9 cellular contexts compared by ENCODE assay signal in the genomic region with DNA sequence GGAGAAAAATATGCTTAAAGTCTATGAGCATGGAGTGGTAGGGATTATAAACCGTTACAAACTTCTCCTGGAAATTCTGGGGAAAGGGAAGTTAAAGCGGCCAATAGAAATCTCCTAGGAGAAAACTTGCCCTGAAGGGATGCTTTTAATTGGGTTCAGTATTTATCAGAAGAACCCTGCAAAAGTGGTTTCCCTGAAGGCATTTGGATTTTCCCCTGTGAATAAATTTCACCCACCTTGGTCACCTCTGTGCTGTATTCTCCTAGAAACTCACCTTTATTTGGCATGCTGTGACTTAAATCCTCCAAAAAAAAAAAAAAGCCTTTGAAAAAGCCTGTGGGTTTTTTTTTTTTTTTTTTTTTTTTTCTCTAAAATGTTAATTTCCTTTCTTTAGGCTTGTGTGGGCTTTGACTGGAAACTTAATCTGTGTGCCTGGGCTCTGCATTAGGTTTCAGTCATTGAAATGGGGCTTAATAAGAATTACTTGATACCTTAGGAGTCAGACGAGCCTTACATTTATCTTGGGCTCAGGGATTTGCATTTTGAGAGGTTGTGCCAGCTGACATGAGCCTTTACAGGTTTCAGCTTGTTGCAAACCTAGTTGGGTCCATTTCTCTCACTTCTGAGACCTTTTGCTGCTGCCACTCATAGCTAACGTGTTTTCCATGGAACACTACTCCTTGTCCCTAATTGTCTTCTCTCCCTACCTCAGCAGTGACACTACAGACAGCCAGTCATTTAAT. TPM values are rescaled to one million over a fixed set of nuclear protein-coding genes. Genes with fewer than 3 reads are reported as not detected.
DNase-seq lines count a peak whose midpoint lies in the region; ATAC-seq and TF ChIP-seq lines count a peak whose summit lies in the region.
"Had no signal": no experiment of that assay in that cellular context is flagged by ENCODE, and none has a peak within 500 bp of the region (broad histone marks: within the 10 kb centered on the region; RNA-seq: fewer than 3 reads in every experiment).

No MANE protein-coding gene starts in this region.

- H3K4me3 Mint-ChIP-seq in Caco-2 (ENCODE audit: unreplicated experiment) = peak overlapping the region; percentile 16
- H3K4me3 Mint-ChIP-seq in neural progenitor cell = no peak overlapping the region

- H3K27me3 ChIP-seq in Caco-2 (replicated peaks; ENCODE audit: control insufficient read depth, insufficient read depth, low read length) = no peaks in the 10 kb centered on the region
- no peaks in the 10 kb centered on the region for H3K27me3 ChIP-seq in effector memory CD4-positive, alpha-beta T cell (replicated peaks; ENCODE audit: control insufficient read depth, insufficient read depth, low read length, poor library complexity, severe bottlenecking)
- H3K27me3 ChIP-seq in neural progenitor cell = no peaks in the 10 kb centered on the region

- no TSS peak for BruUV-seq in Caco-2 (replicated peaks; lab: Mats Ljungman, UMichigan)

- H3K4me3 ChIP-seq in Caco-2 (ENCODE audit: low read depth, low read length) = no peak overlapping the region
- H3K4me3 ChIP-seq in effector memory CD4-positive, alpha-beta T cell (ENCODE audit: insufficient read depth, low read depth, low read length, poor library complexity, severe bottlenecking) = no peak overlapping the region
- no peak overlapping the region for H3K4me3 ChIP-seq in neural progenitor cell

- H2AFZ ChIP-seq in neural progenitor cell (replicated peaks) = no peak overlapping the region

- H3K36me3 ChIP-seq in Caco-2 (ENCODE audit: control insufficient read depth, insufficient read depth, low read length) (no peaks in the 10 kb centered on the region; the same call in none of the 2 replicates), neural progenitor cell (no peaks in the 10 kb centered on the region)
- peaks cover 4% of the 10 kb centered on the region for H3K36me3 ChIP-seq in effector memory CD4-positive, alpha-beta T cell (ENCODE audit: control insufficient read depth, insufficient read depth, low read length)

- no peak for ATAC-seq in HG02970 (IDR thresholded peaks at IDR 0.05; ENCODE audit: low FRiP score, unreplicated experiment)

- no peak for DNase-seq in Caco-2
- DNase-seq in NCI-H524 (lab: John Stamatoyannopoulos, UW) = peak; percentile 57 to 89
- DNase-seq in effector memory CD4-positive, alpha-beta T cell = no peak
- peak; percentile 31 for DNase-seq in neural progenitor cell (ENCODE audit: low spot score)
- DNase-seq in activated gamma-delta T cell treated with Interleukin-2 at 50 U/mL for 16 hours = no peak
- DNase-seq in ACHN = no peak
- DNase-seq in NOMO-1 treated with dmso at 0.1 percent for 144 hours (lab: John Stamatoyannopoulos, UW; ENCODE audit: unreplicated experiment) = no peak
- DNase-seq: NCI-H1694 had no signal

- H3K36me3 Mint-ChIP-seq in Caco-2 (ENCODE audit: insufficient read depth, unreplicated experiment) (peaks cover 83% of the 10 kb centered on the region), neural progenitor cell (peaks cover 32% of the 10 kb centered on the region)

- POLR2A ChIA-PET in Caco-2 (lab: Charles Lee) = interaction anchor here (1.2 kb wide), 1 partner anchor 22 kb away, joined by 3 read pairs; a partner anchor contains a TSS

- peak overlapping the region; percentile 58 for H3K4me2 ChIP-seq in neural progenitor cell

- H3K27me3 Mint-ChIP-seq in Caco-2 (ENCODE audit: insufficient read depth, unreplicated experiment) (no peaks in the 10 kb centered on the region), neural progenitor cell (ENCODE audit: insufficient read depth, low read depth) (peaks cover 4% of the 10 kb centered on the region)

- H3K4me1 Mint-ChIP-seq in Caco-2 (ENCODE audit: low read depth, unreplicated experiment) = peaks cover 52% of the 10 kb centered on the region
- peaks cover 22% of the 10 kb centered on the region for H3K4me1 Mint-ChIP-seq in neural progenitor cell

- CTCF ChIA-PET in Caco-2 (lab: Charles Lee) = interaction anchor here (0.6 to 1.7 kb wide), 2 partner anchors 19 to 586 kb away, joined by 3 to 4 read pairs; no protein-coding TSS in a partner anchor

- H3K9ac ChIP-seq in neural progenitor cell = no peak overlapping the region

- in situ Hi-C loops in ACHN (cut with HindIII; ENCODE audit: low pct_ligation_motif_present, low pct_unique_long_range_greater_than_20kb, low sequenced_read_pairs) = no loop called here

- no peak for TF ChIP-seq CTCF in Caco-2 (IDR thresholded peaks at IDR 0.05; ENCODE audit: insufficient read depth in 1 of 2, low read depth in 1 of 2, low read length in 1 of 2, severe bottlenecking in 1 of 2, unreplicated experiment in 1 of 2)
- TF ChIP-seq CTCF in neural progenitor cell (IDR thresholded peaks at IDR 0.05) = no peak

- H3K4me1 ChIP-seq in Caco-2 (peaks cover 82% of the 10 kb centered on the region), neural progenitor cell (peaks cover 26% of the 10 kb centered on the region)
- peaks cover 71% of the 10 kb centered on the region for H3K4me1 ChIP-seq in effector memory CD4-positive, alpha-beta T cell (ENCODE audit: control insufficient read depth, insufficient read depth, low read length, poor library complexity, severe bottlenecking)

- H4K20me1 ChIP-seq in neural progenitor cell (ENCODE audit: low read depth) = no peaks in the 10 kb centered on the region

- H3K27ac Mint-ChIP-seq in Caco-2 (ENCODE audit: unreplicated experiment) (peak overlapping the region; percentile 79), neural progenitor cell (no peak overlapping the region)

- peaks cover 24% of the 10 kb centered on the region for H3F3A ChIP-seq in neural progenitor cell (ENCODE audit: low read depth)

- intact Hi-C loops in Caco-2 (cut with micrococcal nuclease; ENCODE audit: unreplicated experiment) = loop anchor here (5.0 to 10.0 kb wide), 3 partner anchors 184 to 584 kb away; no protein-coding TSS in a partner anchor

- H3K79me2 ChIP-seq in neural progenitor cell (ENCODE audit: low read depth) = peaks cover 28% of the 10 kb centered on the region

- peak overlapping the region; percentile 61 for H3K27ac ChIP-seq in effector memory CD4-positive, alpha-beta T cell (ENCODE audit: insufficient read depth, low read length, poor library complexity, severe bottlenecking)
- peak overlapping the region; percentile 74 for H3K27ac ChIP-seq in neural progenitor cell

- H3K9me3 Mint-ChIP-seq in Caco-2 (ENCODE audit: unreplicated experiment) (no peaks in the 10 kb centered on the region), neural progenitor cell (peaks cover 6% of the 10 kb centered on the region)

- H3K9me3 ChIP-seq in Caco-2 (no peaks in the 10 kb centered on the region), neural progenitor cell (ENCODE audit: low read depth) (no peaks in the 10 kb centered on the region)
- no peaks in the 10 kb centered on the region for H3K9me3 ChIP-seq in effector memory CD4-positive, alpha-beta T cell (ENCODE audit: control insufficient read depth, low read length)

RNA-seq across cellular contexts. Expression of a gene that starts 22.0 kb away (rescaled TPM):
- total RNA-seq in Caco-2 (2022) = 40.5 and 41.9 TPM in 2 replicates
- total RNA-seq in neural progenitor cell (ENCODE audit: low replicate concordance) = 5.8 and 7.3 TPM in 2 replicates

Comparison
In these comparisons a context has a peak if more than half of its experiments do, and no peak if none do; other contexts are left out.
1. DNase-seq: peak in NCI-H524 (2 of 2) and neural progenitor cell (single experiment); none in Caco-2 (0 of 2), effector memory CD4-positive, alpha-beta T cell (0 of 3), activated gamma-delta T cell treated with Interleukin-2 at 50 U/mL for 16 hours (single experiment), ACHN (single experiment) and NOMO-1 treated with dmso at 0.1 percent for 144 hours (single experiment).